In genomic region chr12:111769599-111769998, GRCh38 we compare ENCODE assay signal across 20 cellular contexts. TPM values are rescaled to one million over a fixed set of nuclear protein-coding genes. Genes with fewer than 3 reads are reported as not detected.
A peak's percentile ranks its signal among the peaks of the same experiment; 100 is the strongest.
DNase-seq lines count a peak whose midpoint lies in the region; ATAC-seq, FAIRE-seq and TF ChIP-seq lines count a peak whose summit lies in the region.
"Had no signal": no experiment of that assay in that cellular context is flagged by ENCODE, and none has a peak within 500 bp of the region (broad histone marks: within the 10 kb centered on the region; RNA-seq: fewer than 3 reads in every experiment).

No MANE protein-coding gene starts in this region.

- no peak for TF ChIP-seq CTCF in HepG2 (CRISPR knock-in tag; IDR thresholded peaks at IDR 0.05)
- TF ChIP-seq CTCF in right lobe of liver (IDR thresholded peaks at IDR 0.05) = no peak
- TF ChIP-seq CTCF in hepatocyte (IDR thresholded peaks at IDR 0.05; ENCODE audit: poor library complexity) = no peak

- no peak for TF ChIP-seq EP300 in HepG2 (IDR thresholded peaks at IDR 0.05; ENCODE audit: low read depth in 2 of 2, low read length in 2 of 2)
- TF ChIP-seq EP300 in HepG2 (CRISPR knock-in tag; IDR thresholded peaks at IDR 0.05; ENCODE audit: borderline replicate concordance) = no peak

- H3K4me3 ChIP-seq in HepG2 (replicated peaks in 1 of 3; ENCODE audit: insufficient read depth in 1 of 3, low read depth in 2 of 3, low read length in 3 of 3) = no peak overlapping the region
- peak overlapping the region in 1 of 3 donors; percentile 1 for H3K4me3 ChIP-seq in right lobe of liver
- H3K4me3 ChIP-seq in hepatocyte = no peak overlapping the region
- peak overlapping the region in 3 of 5 donors; percentile 2 to 82 (median 38) for H3K4me3 ChIP-seq in subcutaneous abdominal adipose tissue (ENCODE audit: low read depth in 1 of 5, low read length in 5 of 5)
- H3K4me3 ChIP-seq: BLaER1, GM23248 had no signal

- intact Hi-C loops in HepG2 (cut with micrococcal nuclease; ENCODE audit: unreplicated experiment) (no loop called here), right lobe of liver (cut with DNase I) (no loop called here)

- DNase-seq in HepG2 (ENCODE audit: low spot score) (no peak), right lobe of liver (no peak), hepatocyte (ENCODE audit: low spot score) (no peak), RPMI8226 (no peak)
- DNase-seq in activated T-cell treated with anti-CD3 and anti-CD28 coated beads, Interleukin-2, amount 50 U/mL, for 1 hour = no peak
- DNase-seq: AML-193; Caco-2; CD8-positive, alpha-beta memory T cell; DND-41; GDM1; GM23248; H7; HFFc6; Kasumi-1 had no signal

- WGBS in HepG2 (ENCODE audit: low lambda C conversion rate) = 91% methylated on average over 8 of the region's 8 CpGs
- 31% methylated on average over 5 of the region's 8 CpGs for WGBS in right lobe of liver (ENCODE audit: insufficient coverage, low coverage, low lambda C conversion rate, missing lambda C conversion rate)
- 71% methylated on average over 8 of the region's 8 CpGs for WGBS in hepatocyte (ENCODE audit: low lambda C conversion rate, missing lambda C conversion rate)

- TF ChIP-seq POLR2A in HepG2 (IDR thresholded peaks at IDR 0.05; ENCODE audit: insufficient read depth in 1 of 2, low read depth in 2 of 2, low read length in 2 of 2) (no peak), right lobe of liver (IDR thresholded peaks at IDR 0.05) (no peak)

- FAIRE-seq in HepG2 (lab: Jason Lieb, UNC) = no peak
- FAIRE-seq: GM12892, GM19239 had no signal

- H3K79me2 ChIP-seq in HepG2 (ENCODE audit: insufficient read depth, low read length) = peaks cover 45% of the 10 kb centered on the region
- H3K79me2 ChIP-seq in hepatocyte = peaks cover 63% of the 10 kb centered on the region

- H3K9me3 ChIP-seq in HepG2 (ENCODE audit: low read length) (no peaks in the 10 kb centered on the region), right lobe of liver (no peaks in the 10 kb centered on the region), hepatocyte (ENCODE audit: low read depth) (no peaks in the 10 kb centered on the region), subcutaneous abdominal adipose tissue (ENCODE audit: control insufficient read depth in 5 of 5, low read length in 5 of 5) (no peaks in the 10 kb centered on the region)
- H3K9me3 ChIP-seq: BLaER1, Caco-2 had no signal

- no peak overlapping the region for H3K27ac ChIP-seq in HepG2 (ENCODE audit: extremely low read length, insufficient read depth, low read length)
- no peak overlapping the region for H3K27ac ChIP-seq in right lobe of liver
- H3K27ac ChIP-seq in hepatocyte = no peak overlapping the region
- H3K27ac ChIP-seq in subcutaneous abdominal adipose tissue (ENCODE audit: low read depth, low read length) = no peak overlapping the region
- H3K27ac ChIP-seq: 22Rv1, BLaER1, GM23248 had no signal

- POLR2A ChIA-PET in HepG2 (lab: Yijun Ruan, JAX) = interaction anchor here (6.7 kb wide), 1 partner anchor 8 kb away, joined by 94 read pairs; no protein-coding TSS in a partner anchor

- CTCF ChIA-PET in HepG2 (lab: Yijun Ruan, JAX; ENCODE audit: low intra/inter-chr PET ratio, low total read pairs) = no interaction called here

- TF ChIP-seq RAD21 in HepG2 (CRISPR knock-in tag; IDR thresholded peaks at IDR 0.05) = no peak

- H2AFZ ChIP-seq in HepG2 (ENCODE audit: low read length) (no peak overlapping the region), hepatocyte (no peak overlapping the region)
- H2AFZ ChIP-seq: GM23248 had no signal

- H4K20me1 ChIP-seq in HepG2 (ENCODE audit: insufficient read depth, low read length) = 0 out of 2 replicates have a peak, but pooled peaks cover 4% of the 10 kb centered on the region
- peaks cover 16% of the 10 kb centered on the region for H4K20me1 ChIP-seq in hepatocyte (ENCODE audit: insufficient read depth, poor library complexity, severe bottlenecking)
- H4K20me1 ChIP-seq: BLaER1 had no signal

- H3K4me1 ChIP-seq in HepG2 (ENCODE audit: insufficient read depth, low read length) (peaks cover 76% of the 10 kb centered on the region), right lobe of liver (peaks cover 0 to 69% (median 31%) of the 10 kb centered on the region in 4 donors), hepatocyte (ENCODE audit: insufficient read depth) (peaks cover 43% of the 10 kb centered on the region), subcutaneous abdominal adipose tissue (ENCODE audit: control insufficient read depth in 5 of 5, insufficient read depth in 5 of 5, low read length in 5 of 5) (peaks cover 13 to 76% (median 71%) of the 10 kb centered on the region in 5 donors)

- H3K4me2 ChIP-seq in HepG2 (ENCODE audit: low read depth, low read length) (0 out of 2 replicates have a peak overlapping the region, but pooled peaks have one; percentile 26), hepatocyte (peak overlapping the region; percentile 93)
- H3K4me2 ChIP-seq: BLaER1 had no signal

- no TSS peak for BruUV-seq in HepG2 (replicated peaks; lab: Mats Ljungman, UMichigan)

- no peaks in the 10 kb centered on the region; a peak in 1 of 5 replicates for H3K27me3 ChIP-seq in HepG2 (ENCODE audit: control insufficient read depth in 1 of 2, insufficient read depth in 2 of 2, low read length in 2 of 2)
- H3K27me3 ChIP-seq in right lobe of liver = no peaks in the 10 kb centered on the region
- no peaks in the 10 kb centered on the region for H3K27me3 ChIP-seq in hepatocyte
- no peaks in the 10 kb centered on the region for H3K27me3 ChIP-seq in subcutaneous abdominal adipose tissue (ENCODE audit: control insufficient read depth in 5 of 5, insufficient read depth in 4 of 5, low read length in 5 of 5)

- no peak overlapping the region for H3K9ac ChIP-seq in HepG2 (ENCODE audit: insufficient read depth, low read depth, low read length)
- H3K9ac ChIP-seq in subcutaneous abdominal adipose tissue (ENCODE audit: low read length in 5 of 5) = no peak overlapping the region
- H3K9ac ChIP-seq: BLaER1, GM23248 had no signal

- no peak for ATAC-seq in HepG2
- no peak for ATAC-seq in right lobe of liver
- ATAC-seq in GM19324 (IDR thresholded peaks at IDR 0.05; ENCODE audit: low FRiP score, unreplicated experiment) = no peak

- no peaks in the 10 kb centered on the region for H3K9me2 ChIP-seq in hepatocyte (replicated peaks; ENCODE audit: insufficient read depth)

- H3K36me3 ChIP-seq in HepG2 (replicated peaks in 1 of 2; ENCODE audit: control insufficient read depth in 1 of 2, insufficient read depth in 2 of 2, low read length in 2 of 2) (no peaks in the 10 kb centered on the region; a peak in 1 of 5 replicates), right lobe of liver (peaks cover 0 to 6% (median 0%) of the 10 kb centered on the region in 4 donors), hepatocyte (replicated peaks; ENCODE audit: insufficient read depth, low read depth) (no peaks in the 10 kb centered on the region), subcutaneous abdominal adipose tissue (ENCODE audit: control insufficient read depth in 5 of 5, insufficient read depth in 5 of 5, low read length in 5 of 5) (peaks cover 0 to 10% (median 6%) of the 10 kb centered on the region in 5 donors)
- H3K36me3 ChIP-seq: BLaER1 had no signal

- in situ Hi-C loops in HepG2 (cut with HindIII; ENCODE audit: extremely low pct_ligation_motif_present, low pct_unique_long_range_greater_than_20kb) = no loop called here

TF ChIP-seq in HepG2, 621 proteins besides CTCF, POLR2A, EP300 and RAD21:
- TF ChIP-seq MAFG (CRISPR knock-in tag; IDR thresholded peaks at IDR 0.05) (0 out of 2 replicates have a peak, but pooled peaks have one; percentile 40), ZNF629 (CRISPR knock-in tag; conservative IDR thresholded peaks at IDR 0.05) (peak; percentile 92), ZNF652 (CRISPR knock-in tag; IDR thresholded peaks at IDR 0.05; ENCODE audit: borderline replicate concordance, low read depth) (0 out of 2 replicates have a peak, but pooled peaks have one; percentile 27), MAFK (conservative IDR thresholded peaks at IDR 0.05 in 1 of 2, IDR thresholded peaks at IDR 0.05 in 1 of 2; ENCODE audit: low read length in 2 of 2) (peak; percentile 96 to 98), HNF4A (CRISPR knock-in tag; IDR thresholded peaks at IDR 0.05) (0 out of 2 replicates have a peak, but pooled peaks have one; percentile 5), HNRNPLL (IDR thresholded peaks at IDR 0.05; ENCODE audit: low read depth, low read length, poor library complexity, severe bottlenecking) (no peak), HCFC1 (IDR thresholded peaks at IDR 0.05; ENCODE audit: low read depth, low read length) (no peak), MAFF (IDR thresholded peaks at IDR 0.05; ENCODE audit: low read depth, low read length) (peak; percentile 97)

RNA-seq across cellular contexts. Expression of gene ALDH2, which starts 2.9 kb away (rescaled TPM):
- total RNA-seq in HepG2 (2016; rRNA removed; fragmentation: Illumina TruSeq; extraction: Trizol) (72.8 and 103 TPM in 2 replicates), right lobe of liver (1,000 to 10,000 TPM in 2 of 6 experiments, 100 to 1,000 TPM in 4; 287 to 1,060 (median 749) TPM), hepatocyte (116 and 126 TPM in 2 replicates)
- total RNA-seq in HepG2 (2016; cell fraction: cytosol; rRNA removed; fragmentation: Illumina TruSeq; extraction: Trizol; ENCODE audit: low read depth) = 8.4 and 10.0 TPM in 2 replicates
- 66.6 and 111 TPM in 2 replicates for total RNA-seq in HepG2 (2016; cell fraction: insoluble cytoplasmic fraction; rRNA removed; fragmentation: Illumina TruSeq; extraction: Trizol)
- total RNA-seq in HepG2 (2016; cell fraction: membrane; rRNA removed; fragmentation: Illumina TruSeq; extraction: Trizol) = 21.1 and 23.4 TPM in 2 replicates
- 30.1 and 34.3 TPM in 2 replicates for total RNA-seq in HepG2 (2016; cell fraction: nucleus; rRNA removed; fragmentation: Illumina TruSeq; extraction: Trizol)
- polyA plus RNA-seq in HepG2 (2011; rRNA removed) (67.8 and 78.8 TPM in 2 replicates), hepatocyte (185 and 203 TPM in 2 replicates)
- polyA plus RNA-seq in HepG2 (2011; cell fraction: cytosol; rRNA removed) = 60.0 and 72.7 TPM in 2 replicates
- polyA plus RNA-seq in HepG2 (2011; cell fraction: nucleus; rRNA removed) = 56.8 and 58.9 TPM in 2 replicates
- polyA plus RNA-seq in HepG2 (2012) = 46.9 and 67.0 TPM in 2 replicates
- 21.3 and 21.9 TPM in 2 replicates for polyA plus RNA-seq in HepG2 (2016; cell fraction: cytosol; fragmentation: Illumina TruSeq; extraction: Trizol; ENCODE audit: low read depth)
- 133 and 139 TPM in 2 replicates for polyA plus RNA-seq in HepG2 (2016; cell fraction: insoluble cytoplasmic fraction; fragmentation: Illumina TruSeq; extraction: Trizol; ENCODE audit: low read depth)
- 31.6 and 34.9 TPM in 2 replicates for polyA plus RNA-seq in HepG2 (2016; cell fraction: membrane; fragmentation: Illumina TruSeq; extraction: Trizol; ENCODE audit: low read depth)
- polyA plus RNA-seq in HepG2 (2016; cell fraction: nucleus; fragmentation: Illumina TruSeq; extraction: Trizol; ENCODE audit: insufficient read depth, low read depth) = 105 and 114 TPM in 2 replicates
- polyA minus RNA-seq in HepG2 (2011; rRNA and poly(A)+ RNA removed; ENCODE audit: low replicate concordance) = 3.8 and 84.5 TPM in 2 replicates
- polyA minus RNA-seq in HepG2 (2011; cell fraction: cytosol; rRNA and poly(A)+ RNA removed) = 39.2 and 47.6 TPM in 2 replicates
- 13.9 and 14.5 TPM in 2 replicates for polyA minus RNA-seq in HepG2 (2011; cell fraction: nucleus; rRNA and poly(A)+ RNA removed)

Comparison
In these comparisons a context has a peak if more than half of its experiments do, and no peak if none do; other contexts are left out.
1. H3K4me3 ChIP-seq: peak in subcutaneous abdominal adipose tissue (3 of 5); none in HepG2 (0 of 3) and hepatocyte (single experiment).